8 cellular contexts compared by ENCODE assay signal in genomic region chr6:26223213-26223612, GRCh38.
DNase-seq lines count a peak whose midpoint lies in the region; ATAC-seq, FAIRE-seq and TF ChIP-seq lines count a peak whose summit lies in the region.

No MANE protein-coding gene starts in this region.

- H3K9me1 ChIP-seq in endothelial cell of umbilical vein (replicated peaks; ENCODE audit: control insufficient read depth, extremely low read depth, insufficient read depth, low read length) = no peaks in the 10 kb centered on the region

- in situ Hi-C loops in GM13976 (cut with MboI; ENCODE audit: low sequenced_read_pairs, unreplicated experiment) = no loop called here

- H2AFZ ChIP-seq in endothelial cell of umbilical vein (ENCODE audit: low read depth, low read length) = peak overlapping the region; percentile 43

- CTCF ChIA-PET in endothelial cell of umbilical vein (lab: Charles Lee) = interaction anchor here (0.6 to 5.2 kb wide), 6 partner anchors 10 to 503 kb away, joined by 3 to 28 read pairs (median 4); a partner anchor contains a TSS

- H3K36me3 ChIP-seq in cardiac muscle cell = no peaks in the 10 kb centered on the region
- peaks cover 0 to 1% of the 10 kb centered on the region in 2 experiments for H3K36me3 ChIP-seq in endothelial cell of umbilical vein (ENCODE audit: control insufficient read depth in 2 of 2, extremely low read depth in 1 of 2, insufficient read depth in 2 of 2, low read length in 2 of 2)

- peak overlapping the region; percentile 94 for H3K4me2 ChIP-seq in endothelial cell of umbilical vein (ENCODE audit: insufficient read depth, low read length)

- no peaks in the 10 kb centered on the region for H3K9me3 ChIP-seq in cardiac muscle cell (ENCODE audit: low read depth)
- H3K9me3 ChIP-seq in endothelial cell of umbilical vein (replicated peaks; ENCODE audit: control insufficient read depth, insufficient read depth, low read length) = no peaks in the 10 kb centered on the region

- no peak for ATAC-seq in Right ventricle myocardium superior (ENCODE audit: poor library complexity)
- ATAC-seq in HG02981 (IDR thresholded peaks at IDR 0.05; ENCODE audit: unreplicated experiment) = no peak
- no peak for ATAC-seq in HG03280 (IDR thresholded peaks at IDR 0.05; ENCODE audit: unreplicated experiment)

- no peak for TF ChIP-seq POLR2A in endothelial cell of umbilical vein (IDR thresholded peaks at IDR 0.05; ENCODE audit: low read depth, low read length)

- H3K79me2 ChIP-seq in endothelial cell of umbilical vein (ENCODE audit: control insufficient read depth, insufficient read depth, low read length) = no peaks in the 10 kb centered on the region

- no peaks in the 10 kb centered on the region for H4K20me1 ChIP-seq in endothelial cell of umbilical vein (replicated peaks; ENCODE audit: control insufficient read depth, extremely low read depth, insufficient read depth, low read length)

- dilution Hi-C loops in endothelial cell of umbilical vein (cut with MboI; ENCODE audit: extremely low pct_ligation_motif_present, low sequenced_read_pairs) = no loop called here

- intact Hi-C loops in Right ventricle myocardium superior (cut with DNase I) (no loop called here), endothelial cell of umbilical vein (cut with micrococcal nuclease) (no loop called here)

- H3K4me1 ChIP-seq in cardiac muscle cell (ENCODE audit: low read depth) (peaks cover 28% of the 10 kb centered on the region), endothelial cell of umbilical vein (ENCODE audit: control insufficient read depth, extremely low read depth, insufficient read depth, low read length) (peaks cover 14% of the 10 kb centered on the region)

- H3K27me3 ChIP-seq in cardiac muscle cell (no peaks in the 10 kb centered on the region), endothelial cell of umbilical vein (ENCODE audit: control insufficient read depth in 2 of 2, insufficient read depth in 2 of 2, low read length in 2 of 2) (no peaks in the 10 kb centered on the region)

- POLR2A ChIA-PET in endothelial cell of umbilical vein (lab: Charles Lee) = interaction anchor here (0.8 to 3.0 kb wide), 8 partner anchors 11 to 61 kb away, joined by 3 to 19 read pairs (median 4); a partner anchor contains a TSS

- H3K27ac ChIP-seq in cardiac muscle cell (peak overlapping the region; percentile 99), endothelial cell of umbilical vein (ENCODE audit: insufficient read depth, low read depth, low read length) (peak overlapping the region; percentile 96)

- H3K4me3 ChIP-seq in cardiac muscle cell (peak overlapping the region; percentile 49), endothelial cell of umbilical vein (replicated peaks in 1 of 3; ENCODE audit: insufficient read depth in 1 of 3, low read depth in 1 of 3, low read length in 3 of 3) (peak overlapping the region; percentile 47 to 94 (median 54)), skeletal muscle cell (ENCODE audit: low read depth, low read length) (peak overlapping the region; percentile 66)

- no peak for FAIRE-seq in endothelial cell of umbilical vein (lab: Jason Lieb, UNC)

- peak overlapping the region; percentile 96 for H3K9ac ChIP-seq in endothelial cell of umbilical vein (replicated peaks; ENCODE audit: extremely low read depth, insufficient read depth, low read length)

- TF ChIP-seq CTCF in cardiac muscle cell (IDR thresholded peaks at IDR 0.05; ENCODE audit: low read depth, low read length) (no peak), endothelial cell of umbilical vein (IDR thresholded peaks at IDR 0.05; ENCODE audit: extremely low read depth in 1 of 2, insufficient read depth in 1 of 2, low read depth in 1 of 2, low read length in 2 of 2) (no peak), GM13976 (IDR thresholded peaks at IDR 0.05; ENCODE audit: borderline replicate concordance, control extremely low read depth, extremely low read depth, insufficient read depth, missing control alignments) (no peak)

- BruUV-seq in endothelial cell of umbilical vein (replicated peaks; lab: Mats Ljungman, UMichigan) = no TSS peak

- peak; percentile 32 to 42 for DNase-seq in cardiac muscle cell (ENCODE audit: low read depth in 1 of 2, low spot score in 1 of 2)
- DNase-seq in Right ventricle myocardium superior = no peak
- peak; percentile 58 to 61 for DNase-seq in NCI-H526 (lab: John Stamatoyannopoulos, UW)
- DNase-seq in endothelial cell of umbilical vein (ENCODE audit: low read depth, low spot score) = no peak
- no peak for DNase-seq in skeletal muscle cell (ENCODE audit: low read depth)
- no peak for DNase-seq in GM13976 (ENCODE audit: low spot score)

TF ChIP-seq in endothelial cell of umbilical vein, 7 proteins besides CTCF, POLR2A, EP300 and RAD21:
- TF ChIP-seq EZH2 (IDR thresholded peaks at IDR 0.05; ENCODE audit: borderline replicate concordance, low read depth, low read length, severe bottlenecking) = no peak
- no peak for TF ChIP-seq JUN (IDR thresholded peaks at IDR 0.05; ENCODE audit: borderline replicate concordance, insufficient read depth, insufficient read length, low read depth)
- no peak for TF ChIP-seq GATA2 (IDR thresholded peaks at IDR 0.05; ENCODE audit: insufficient read depth, insufficient read length, low read depth, low read length)
- no peak for TF ChIP-seq POLR2AphosphoS5 (IDR thresholded peaks at IDR 0.05; ENCODE audit: insufficient read depth, low read depth, low read length)
- no peak for TF ChIP-seq FOS (IDR thresholded peaks at IDR 0.05; ENCODE audit: borderline replicate concordance, insufficient read depth, low read length)
- TF ChIP-seq MAX (IDR thresholded peaks at IDR 0.05; ENCODE audit: insufficient read depth, insufficient read length) = no peak
- TF ChIP-seq MYC (IDR thresholded peaks at IDR 0.05; ENCODE audit: low read depth, low read length) = no peak

Comparison
In these comparisons a context has a peak if more than half of its experiments do, and no peak if none do; other contexts are left out.
1. DNase-seq: peak in cardiac muscle cell (2 of 2) and NCI-H526 (2 of 2); none in Right ventricle myocardium superior (single experiment), endothelial cell of umbilical vein (single experiment), skeletal muscle cell (single experiment) and GM13976 (single experiment).
2. Peak in every context shown above with its lines, with median percentiles within 50 percentile points of each other: H3K4me3 ChIP-seq.